Comparison of ENCODE assay signal across 9 cellular contexts in genomic region chrX:153764786-153765137, GRCh38. TPM values are rescaled to one million over a fixed set of nuclear protein-coding genes. Genes with fewer than 3 reads are reported as not detected.
DNase-seq lines count a peak whose midpoint lies in the region; ATAC-seq and TF ChIP-seq lines count a peak whose summit lies in the region.
"Had no signal": no experiment of that assay in that cellular context is flagged by ENCODE, and none has a peak within 500 bp of the region (broad histone marks: within the 10 kb centered on the region; RNA-seq: fewer than 3 reads in every experiment).

No MANE protein-coding gene starts in this region.

- DNase-seq in activated effector memory CD4-positive, alpha-beta T cell treated with anti-CD3 and anti-CD28 coated beads, Interleukin-2, amount 50 U/mL, for 16 hours: peak; percentile 43
- DNase-seq in activated effector memory CD4-positive, alpha-beta T cell treated with Interleukin-2 at 50 U/mL for 16 hours: no peak
- DNase-seq in NCI-H1694 (lab: John Stamatoyannopoulos, UW): no peak
- DNase-seq: activated CD4-positive, alpha-beta T cell treated with anti-CD3 and anti-CD28 coated beads, Interleukin-2, amount 10 ng/mL, durations not matched to agents 24 days and 14 days; naive thymus-derived CD8-positive, alpha-beta T cell; NCI-H1092 treated with DMSO at 0.1 percent for 48 hours had no signal

- WGBS in gastroesophageal sphincter (ENCODE audit: low coverage in 1 of 2), 2 donors: no CpG with 5 or more reads among the region's 7 CpGs
- WGBS in urinary bladder: 58% methylated on average over 7 of the region's 7 CpGs

- TF ChIP-seq CTCF in gastroesophageal sphincter (IDR thresholded peaks at IDR 0.05): no peak

- no peak for TF ChIP-seq EP300 in gastroesophageal sphincter (IDR thresholded peaks at IDR 0.05)

- ATAC-seq in gastroesophageal sphincter (no peak), GM21423 (IDR thresholded peaks at IDR 0.05; ENCODE audit: unreplicated experiment) (no peak)

- no peak for TF ChIP-seq POLR2A in gastroesophageal sphincter (IDR thresholded peaks at IDR 0.05)

- no peaks in the 10 kb centered on the region for H3K9me3 ChIP-seq in gastroesophageal sphincter

- H3K4me1 ChIP-seq in gastroesophageal sphincter: peaks cover 0 to 36% (median 4%) of the 10 kb centered on the region in 3 donors
- H3K4me1 ChIP-seq in urinary bladder (ENCODE audit: insufficient read depth): no peaks in the 10 kb centered on the region

- H3K4me3 ChIP-seq in gastroesophageal sphincter: peak overlapping the region; percentile 33 to 46
- no peak overlapping the region for H3K4me3 ChIP-seq in urinary bladder (ENCODE audit: low read depth, low read length)

- H3K27ac ChIP-seq in gastroesophageal sphincter (peak overlapping the region; percentile 15 to 83 (median 78)), urinary bladder (ENCODE audit: low read depth) (peak overlapping the region; percentile 50)

- H3K36me3 ChIP-seq in gastroesophageal sphincter (peaks cover 0 to 16% of the 10 kb centered on the region in 2 donors), urinary bladder (ENCODE audit: insufficient read depth) (no peaks in the 10 kb centered on the region)

- H3K27me3 ChIP-seq in gastroesophageal sphincter: no peaks in the 10 kb centered on the region

RNA-seq across cellular contexts. Expression of gene PLXNB3, which starts 0.7 kb away (rescaled TPM):
- 10 to 100 TPM in 3 of 4 donors, 1 to 10 TPM in 1; 9.2 to 19.2 (median 16.8) TPM for total RNA-seq in gastroesophageal sphincter
- total RNA-seq in urinary bladder: 5.9 TPM
- 25.8 TPM for polyA plus RNA-seq in urinary bladder
- polyA plus RNA-seq: naive thymus-derived CD8-positive, alpha-beta T cell had no signal

RNA-seq across cellular contexts. Expression of gene SRPK3, which starts 16.1 kb away (rescaled TPM):
- total RNA-seq in gastroesophageal sphincter (1 to 10 TPM in 3 of 4 donors, not detected in 1; 3.0 to 4.7 (median 4.4) TPM), urinary bladder (4.3 TPM)
- 2.3 TPM for polyA plus RNA-seq in urinary bladder
- total RNA-seq: activated CD4-positive, alpha-beta T cell treated with anti-CD3 and anti-CD28 coated beads, Interleukin-2, amount 10 ng/mL, durations not matched to agents 24 days and 14 days; naive thymus-derived CD8-positive, alpha-beta T cell had no signal
- polyA plus RNA-seq: naive thymus-derived CD8-positive, alpha-beta T cell had no signal

RNA-seq across cellular contexts. Expression of gene IDH3G, which starts 29.4 kb away (rescaled TPM):
- 100 to 1,000 TPM in 1 of 4 donors, 10 to 100 TPM in 3; 55.5 to 104 (median 59.7) TPM for total RNA-seq in gastroesophageal sphincter
- 21.0 TPM for total RNA-seq in urinary bladder
- polyA plus RNA-seq in urinary bladder: 67.4 TPM

RNA-seq across cellular contexts. Expression of gene SSR4, which starts 29.7 kb away (rescaled TPM):
- total RNA-seq in gastroesophageal sphincter: 100 to 1,000 TPM in 2 of 4 donors, 10 to 100 TPM in 2; 75.8 to 126 (median 110) TPM
- total RNA-seq in urinary bladder: 102 TPM
- polyA plus RNA-seq in urinary bladder: 326 TPM

RNA-seq across cellular contexts. Expression of gene ABCD1, which starts 40.1 kb away (rescaled TPM):
- total RNA-seq in gastroesophageal sphincter (10 to 100 TPM; 14.4 to 38.8 (median 22.0) TPM), urinary bladder (5.2 TPM)
- polyA plus RNA-seq in urinary bladder: 19.0 TPM
